ENCODE assay signal across 1 cellular context in the genomic region with DNA sequence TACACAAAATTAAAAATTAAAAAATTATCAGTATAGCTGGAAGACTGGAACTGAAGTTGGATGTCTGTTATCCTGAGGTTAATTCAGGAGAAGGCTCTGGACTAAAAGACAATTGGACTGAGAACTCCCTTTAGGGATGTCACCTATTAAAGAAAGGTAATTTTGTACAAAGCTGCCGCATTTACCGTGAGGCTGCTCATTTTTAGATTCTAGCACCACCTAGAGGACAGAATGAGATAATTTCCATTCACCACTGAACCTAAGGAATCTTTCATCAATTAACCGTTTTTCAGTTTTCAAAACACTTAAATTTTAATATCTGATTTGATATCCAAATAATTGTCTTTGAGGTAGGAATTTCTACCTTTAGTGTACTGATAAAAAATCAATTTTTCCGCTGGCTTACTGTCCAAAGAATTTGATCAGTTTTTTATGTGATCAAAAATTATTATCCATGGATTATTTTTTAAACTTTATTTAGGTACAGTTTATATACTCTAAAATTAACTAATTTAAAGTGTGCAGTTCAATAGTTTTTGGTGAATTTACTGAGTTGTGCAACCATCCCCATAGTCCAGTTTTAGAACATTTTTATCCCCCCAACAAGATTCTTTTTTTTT.
TF ChIP-seq lines count a peak whose summit lies in the region.

No MANE protein-coding gene starts in this region.

TF ChIP-seq in H1, 55 proteins besides CTCF, POLR2A, EP300 and RAD21 (continued from another document):
- TF ChIP-seq TAF7 (optimal IDR thresholded peaks at IDR 0.05; ENCODE audit: borderline replicate concordance, low read depth, low read length) (no peak), SIX5 (IDR thresholded peaks at IDR 0.05; ENCODE audit: low read depth, low read length) (no peak), CEBPB (IDR thresholded peaks at IDR 0.05; ENCODE audit: low read depth, low read length) (no peak), NRF1 (IDR thresholded peaks at IDR 0.05; ENCODE audit: low read depth, low read length) (no peak), SIRT6 (IDR thresholded peaks at IDR 0.05; ENCODE audit: low read length) (no peak), ASH2L (IDR thresholded peaks at IDR 0.05; ENCODE audit: low read length) (no peak), HDAC6 (IDR thresholded peaks at IDR 0.05; ENCODE audit: low read depth, low read length) (no peak), NANOG (IDR thresholded peaks at IDR 0.05; ENCODE audit: insufficient read depth, low read depth, low read length, poor library complexity, severe bottlenecking) (no peak), RXRA (IDR thresholded peaks at IDR 0.05; ENCODE audit: insufficient read depth, low read depth, low read length) (no peak), CHD2 (IDR thresholded peaks at IDR 0.05; ENCODE audit: low read length) (no peak), SP4 (IDR thresholded peaks at IDR 0.05; ENCODE audit: low read length) (no peak), RNF2 (IDR thresholded peaks at IDR 0.05; ENCODE audit: borderline replicate concordance, low read depth, low read length, missing control alignments, poor library complexity, severe bottlenecking) (no peak)
